14 cellular contexts compared by ENCODE assay signal in genomic region chr5:11180890-11181289, GRCh38.
DNase-seq lines count a peak whose midpoint lies in the region; TF ChIP-seq lines count a peak whose summit lies in the region.
"Had no signal": no experiment of that assay in that cellular context is flagged by ENCODE, and none has a peak within 500 bp of the region (broad histone marks: within the 10 kb centered on the region; RNA-seq: fewer than 3 reads in every experiment).

No MANE protein-coding gene starts in this region.

- no peaks in the 10 kb centered on the region; the same call in 1 of the 2 replicates for H3K4me1 ChIP-seq in H9 (ENCODE audit: insufficient read depth, low read length)
- H3K4me1 ChIP-seq in neuronal stem cell (ENCODE audit: control insufficient read depth in 2 of 2, insufficient read depth in 1 of 2, low read depth in 1 of 2, low read length in 2 of 2) = peaks cover 0 to 3% of the 10 kb centered on the region in 2 donors
- H3K4me1 ChIP-seq in effector memory CD4-positive, alpha-beta T cell (ENCODE audit: control insufficient read depth, insufficient read depth, low read length, poor library complexity, severe bottlenecking) = no peaks in the 10 kb centered on the region
- no peaks in the 10 kb centered on the region for H3K4me1 ChIP-seq in testis
- H3K4me1 ChIP-seq: Caco-2 had no signal

- H3K79me1 ChIP-seq in H9 (ENCODE audit: insufficient read depth, low read depth, low read length, poor library complexity, severe bottlenecking) (no peaks in the 10 kb centered on the region), neuronal stem cell (ENCODE audit: low read depth, low read length) (peaks cover 4% of the 10 kb centered on the region)

- H2AK5ac ChIP-seq in H9 (ENCODE audit: insufficient read length, low read length) (no peak overlapping the region), neuronal stem cell (ENCODE audit: low read depth, low read length) (no peak overlapping the region)

- no peak overlapping the region for H2BK15ac ChIP-seq in H9 (ENCODE audit: low read depth, low read length)
- no peak overlapping the region for H2BK15ac ChIP-seq in neuronal stem cell (ENCODE audit: low read length)

- intact Hi-C loops in testis (cut with DNase I; ENCODE audit: low total_unique reads) = no loop called here

- no peak for TF ChIP-seq POLR2A in testis (IDR thresholded peaks at IDR 0.05)

- no peak overlapping the region for H3K14ac ChIP-seq in H9 (ENCODE audit: insufficient read depth, low read length)
- no peak overlapping the region for H3K14ac ChIP-seq in neuronal stem cell (ENCODE audit: low read length)

- H3K56ac ChIP-seq in H9 (ENCODE audit: insufficient read length, low read depth, low read length) = no peak overlapping the region

- H3K9me3 Mint-ChIP-seq in H9 (peaks cover 0 to 5% of the 10 kb centered on the region in 2 experiments; a peak in 3 of 5 replicates), endothelial cell (ENCODE audit: unreplicated experiment) (no peaks in the 10 kb centered on the region)
- H3K9me3 Mint-ChIP-seq: CD4-positive, CD25-positive, alpha-beta regulatory T cell had no signal

- no peak overlapping the region for H3K4me2 ChIP-seq in H9 (ENCODE audit: insufficient read depth, insufficient read length, low read length)
- no peak overlapping the region for H3K4me2 ChIP-seq in neuronal stem cell (ENCODE audit: insufficient read depth, low read length, poor library complexity, severe bottlenecking)
- H3K4me2 ChIP-seq: GM23338 had no signal

- no peaks in the 10 kb centered on the region for H3K23me2 ChIP-seq in H9 (ENCODE audit: insufficient read length, low read depth, low read length, poor library complexity, severe bottlenecking)

- H3T11ph ChIP-seq in H9 (ENCODE audit: low read length) = no peak overlapping the region

- no peak overlapping the region for H3K18ac ChIP-seq in H9 (ENCODE audit: insufficient read length, low read depth, low read length)
- H3K18ac ChIP-seq in neuronal stem cell (ENCODE audit: low read length) = peak overlapping the region; percentile 15

- H2BK20ac ChIP-seq in H9 (ENCODE audit: low read depth, low read length, poor library complexity, severe bottlenecking) = no peak overlapping the region

- no peak overlapping the region for H2BK12ac ChIP-seq in H9 (ENCODE audit: insufficient read length, low read depth, low read length)
- H2BK12ac ChIP-seq in neuronal stem cell (ENCODE audit: low read length) = no peak overlapping the region

- H3K4me3 Mint-ChIP-seq in H9 (no peak overlapping the region), endothelial cell (ENCODE audit: unreplicated experiment) (peak overlapping the region; percentile 22)
- H3K4me3 Mint-ChIP-seq: CD4-positive, CD25-positive, alpha-beta regulatory T cell; GM23338 had no signal

- H2BK120ac ChIP-seq in H9 (ENCODE audit: low read depth, low read length, poor library complexity, severe bottlenecking) (no peak overlapping the region), neuronal stem cell (ENCODE audit: low read depth, low read length) (no peak overlapping the region)

- H3K27me3 Mint-ChIP-seq in H9 (ENCODE audit: low read depth) (no peaks in the 10 kb centered on the region; the same call in 1 of the 2 replicates), endothelial cell (ENCODE audit: unreplicated experiment) (peaks cover 7% of the 10 kb centered on the region)

- H3K27ac ChIP-seq in H9 (ENCODE audit: insufficient read length, low read depth, low read length) (no peak overlapping the region), VCaP (peak overlapping the region; percentile 43; the same call in 1 of the 2 replicates), neuronal stem cell (replicated peaks; ENCODE audit: low read length) (no peak overlapping the region), testis (no peak overlapping the region)
- H3K27ac ChIP-seq in effector memory CD4-positive, alpha-beta T cell (ENCODE audit: insufficient read depth, low read length, poor library complexity, severe bottlenecking) = no peak overlapping the region

- H4K8ac ChIP-seq in H9 (replicated peaks; ENCODE audit: insufficient read length, low read depth, low read length) = no peak overlapping the region
- H4K8ac ChIP-seq in neuronal stem cell (ENCODE audit: low read depth, low read length) = no peak overlapping the region

- no peak overlapping the region for H3K4me3 ChIP-seq in neuronal stem cell (ENCODE audit: low read length in 2 of 2)
- H3K4me3 ChIP-seq in effector memory CD4-positive, alpha-beta T cell (ENCODE audit: insufficient read depth, low read depth, low read length, poor library complexity, severe bottlenecking) = no peak overlapping the region
- H3K4me3 ChIP-seq in testis = no peak overlapping the region
- H3K4me3 ChIP-seq: GM23338 had no signal

- WGBS in H9 (ENCODE audit: extremely low coverage, insufficient read length, low lambda C conversion rate) = no CpG with 5 or more reads among the region's 6 CpGs
- no CpG with 5 or more reads among the region's 6 CpGs for WGBS in neuronal stem cell (ENCODE audit: extremely low coverage in 2 of 2, insufficient read length in 2 of 2, insufficient replicate concordance in 1 of 2), 2 donors
- 94 to 95% methylated on average over 6 of the region's 6 CpGs for WGBS in testis, 2 donors

- no peak for DNase-seq in H9
- DNase-seq in endothelial cell (ENCODE audit: low spot score) = no peak
- no peak for DNase-seq in neuronal stem cell (ENCODE audit: low spot score)
- no peak for DNase-seq in activated naive CD4-positive, alpha-beta T cell treated with anti-CD3 and anti-CD28 coated beads, Interleukin-2, amount 50 U/mL, for 16 hours
- no peak for DNase-seq in effector memory CD4-positive, alpha-beta T cell
- no peak for DNase-seq in mucosa of gallbladder (ENCODE audit: low spot score)
- DNase-seq in testis = no peak
- DNase-seq: 8988T; C1 segment of cervical spinal cord; Caco-2; CD4-positive, CD25-positive, alpha-beta regulatory T cell; IMR-90 had no signal

- H4K91ac ChIP-seq in H9 (ENCODE audit: insufficient read length, low read depth, low read length) (no peak overlapping the region), neuronal stem cell (ENCODE audit: low read depth, low read length, poor library complexity) (no peak overlapping the region)

- no peaks in the 10 kb centered on the region for H4K20me1 ChIP-seq in H9 (ENCODE audit: control insufficient read depth, insufficient read depth, insufficient read length)

- H2BK5ac ChIP-seq in H9 (ENCODE audit: insufficient read length, low read length) (no peak overlapping the region), neuronal stem cell (ENCODE audit: low read length) (no peak overlapping the region)

- no peaks in the 10 kb centered on the region for H3K79me2 ChIP-seq in H9 (ENCODE audit: insufficient read depth, low read length)

- H3K36me3 ChIP-seq in neuronal stem cell (replicated peaks in 1 of 2; ENCODE audit: control insufficient read depth in 2 of 2, insufficient read depth in 2 of 2, low read length in 2 of 2) (peaks cover 0 to 4% of the 10 kb centered on the region in 2 donors), testis (ENCODE audit: low read depth, missing control alignments) (no peaks in the 10 kb centered on the region)
- no peaks in the 10 kb centered on the region for H3K36me3 ChIP-seq in effector memory CD4-positive, alpha-beta T cell (ENCODE audit: control insufficient read depth, insufficient read depth, low read length)

- no peaks in the 10 kb centered on the region for H3K27me3 ChIP-seq in H9 (ENCODE audit: insufficient read depth, low read length)
- H3K27me3 ChIP-seq in neuronal stem cell (ENCODE audit: control insufficient read depth in 3 of 3, insufficient read depth in 3 of 3, low read depth in 1 of 3, low read length in 3 of 3) = peaks cover 0 to 5% (median 0%) of the 10 kb centered on the region in 3 experiments
- H3K27me3 ChIP-seq in effector memory CD4-positive, alpha-beta T cell (replicated peaks; ENCODE audit: control insufficient read depth, insufficient read depth, low read length, poor library complexity, severe bottlenecking) = no peaks in the 10 kb centered on the region
- H3K27me3 ChIP-seq in testis = no peaks in the 10 kb centered on the region

- no peak overlapping the region for H3K23ac ChIP-seq in H9 (ENCODE audit: insufficient read length, low read depth, low read length)
- no peak overlapping the region for H3K23ac ChIP-seq in neuronal stem cell (ENCODE audit: low read depth, low read length, poor library complexity)

- H3K9me3 ChIP-seq in H9 (ENCODE audit: control insufficient read depth, low read depth, low read length) (no peaks in the 10 kb centered on the region), neuronal stem cell (replicated peaks in 1 of 2; ENCODE audit: control insufficient read depth in 2 of 2, insufficient read depth in 1 of 2, low read depth in 1 of 2, low read length in 2 of 2) (peaks cover 0 to 8% of the 10 kb centered on the region in 2 donors), testis (no peaks in the 10 kb centered on the region)
- no peaks in the 10 kb centered on the region for H3K9me3 ChIP-seq in effector memory CD4-positive, alpha-beta T cell (ENCODE audit: control insufficient read depth, low read length)
- H3K9me3 ChIP-seq: Caco-2 had no signal

- no peaks in the 10 kb centered on the region; a peak in 3 of 7 replicates for H3K36me3 Mint-ChIP-seq in H9 (ENCODE audit: insufficient read depth in 1 of 3, low read depth in 3 of 3)
- no peaks in the 10 kb centered on the region for H3K36me3 Mint-ChIP-seq in endothelial cell (ENCODE audit: low read depth, unreplicated experiment)
- H3K36me3 Mint-ChIP-seq: CD4-positive, CD25-positive, alpha-beta regulatory T cell had no signal

- H3K4me1 Mint-ChIP-seq in H9 = 0 out of 4 replicates have a peak, but pooled peaks cover 0 to 4% of the 10 kb centered on the region in 2 experiments
- no peaks in the 10 kb centered on the region for H3K4me1 Mint-ChIP-seq in endothelial cell (ENCODE audit: unreplicated experiment)
- H3K4me1 Mint-ChIP-seq: CD4-positive, CD25-positive, alpha-beta regulatory T cell had no signal

- H4K5ac ChIP-seq in H9 (ENCODE audit: insufficient read length, low read depth, low read length) = no peak overlapping the region

- H3K4ac ChIP-seq in H9 (ENCODE audit: low read depth, low read length) = no peak overlapping the region
- H3K4ac ChIP-seq in neuronal stem cell (ENCODE audit: low read length) = no peak overlapping the region

- peak overlapping the region in 2 of 3 experiments; percentile 22 to 81; a peak in 3 of 7 replicates for H3K27ac Mint-ChIP-seq in H9
- H3K27ac Mint-ChIP-seq in endothelial cell (ENCODE audit: unreplicated experiment) = peak overlapping the region; percentile 4
- H3K27ac Mint-ChIP-seq: CD4-positive, CD25-positive, alpha-beta regulatory T cell; GM23338 had no signal

- no peak overlapping the region for H2AFZ ChIP-seq in H9 (ENCODE audit: low read length)
- no peak overlapping the region for H2AFZ ChIP-seq in neuronal stem cell (ENCODE audit: low read length)
- H2AFZ ChIP-seq: GM23338 had no signal

- H3K9ac ChIP-seq in H9 (ENCODE audit: extremely low read depth, insufficient read length, low read length) (no peak overlapping the region), neuronal stem cell (ENCODE audit: low read depth, low read length, poor library complexity) (no peak overlapping the region)

- TF ChIP-seq CTCF in H9 (conservative IDR thresholded peaks at IDR 0.05) (no peak), VCaP (conservative IDR thresholded peaks at IDR 0.05) (no peak), endothelial cell (IDR thresholded peaks at IDR 0.05; ENCODE audit: unreplicated experiment) (no peak), testis (IDR thresholded peaks at IDR 0.05) (no peak)
